Comparison of ENCODE assay signal across 1 cellular context in the genomic region with DNA sequence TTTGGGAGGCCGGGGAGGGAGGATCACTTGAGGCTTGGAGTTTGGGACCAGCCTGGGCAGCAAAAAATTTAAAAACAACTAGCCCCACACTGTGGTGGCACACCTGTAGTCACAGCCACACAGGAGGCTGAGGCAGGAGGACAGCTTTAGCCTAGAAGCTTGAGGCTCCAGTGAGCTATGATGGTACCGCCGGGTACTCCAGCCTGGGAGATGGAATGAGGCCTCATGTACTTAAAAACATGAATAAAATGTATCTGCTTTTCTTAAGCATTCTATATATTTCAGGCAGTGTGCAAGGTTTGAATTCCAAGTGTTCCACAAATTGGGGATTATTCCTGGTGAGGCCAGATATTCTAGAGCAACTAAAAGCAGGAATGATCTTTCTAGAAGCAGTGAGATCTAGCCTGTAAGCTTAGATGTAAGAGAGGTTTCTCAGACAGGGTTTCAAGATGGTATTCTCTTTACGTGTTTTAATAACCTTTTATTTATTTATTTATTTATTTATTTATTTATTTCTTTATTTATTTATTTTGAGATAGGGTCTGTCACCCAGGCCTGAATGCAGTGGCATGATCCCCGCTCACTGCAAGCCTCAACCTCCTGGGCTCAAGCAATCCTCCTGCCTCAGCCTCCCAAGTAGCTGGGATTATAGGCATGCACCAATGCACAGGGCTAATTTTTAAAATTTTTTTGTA.
TF ChIP-seq lines count a peak whose summit lies in the region.

No MANE protein-coding gene starts in this region.

TF ChIP-seq in HEK293, 187 proteins besides CTCF, POLR2A, EP300 and RAD21 (continued from another document and continues in another):
- no peak for TF ChIP-seq ZNF585B (tag by site-specific recombination; IDR thresholded peaks at IDR 0.05)
- no peak for TF ChIP-seq GLI4 (tag by site-specific recombination; IDR thresholded peaks at IDR 0.05)
- no peak for TF ChIP-seq ZNF521 (tag by site-specific recombination; IDR thresholded peaks at IDR 0.05)
- TF ChIP-seq, protein P1, sequence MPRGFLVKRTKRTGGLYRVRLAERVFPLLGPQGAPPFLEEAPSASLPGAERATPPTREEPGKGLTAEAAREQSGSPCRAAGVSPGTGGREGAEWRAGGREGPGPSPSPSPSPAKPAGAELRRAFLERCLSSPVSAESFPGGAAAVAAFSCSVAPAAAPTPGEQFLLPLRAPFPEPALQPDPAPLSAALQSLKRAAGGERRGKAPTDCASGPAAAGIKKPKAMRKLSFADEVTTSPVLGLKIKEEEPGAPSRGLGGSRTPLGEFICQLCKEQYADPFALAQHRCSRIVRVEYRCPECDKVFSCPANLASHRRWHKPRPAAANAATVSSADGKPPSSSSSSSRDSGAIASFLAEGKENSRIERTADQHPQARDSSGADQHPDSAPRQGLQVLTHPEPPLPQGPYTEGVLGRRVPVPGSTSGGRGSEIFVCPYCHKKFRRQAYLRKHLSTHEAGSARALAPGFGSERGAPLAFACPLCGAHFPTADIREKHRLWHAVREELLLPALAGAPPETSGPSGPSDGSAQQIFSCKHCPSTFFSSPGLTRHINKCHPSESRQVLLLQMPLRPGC (tag by site-specific recombination; IDR thresholded peaks at IDR 0.05), result no peak
- peak; percentile 47 for TF ChIP-seq ZNF555 (tag by site-specific recombination; conservative IDR thresholded peaks at IDR 0.05)
- TF ChIP-seq KLF1 (tag by site-specific recombination; IDR thresholded peaks at IDR 0.05), result no peak
- TF ChIP-seq FEZF1 (tag by site-specific recombination; IDR thresholded peaks at IDR 0.05), result no peak
- TF ChIP-seq ZNF658 (tag by site-specific recombination; IDR thresholded peaks at IDR 0.05), result no peak
- TF ChIP-seq ZNF623 (tag by site-specific recombination; IDR thresholded peaks at IDR 0.05), result peak; percentile 55
- 0 out of 2 replicates have a peak, but pooled peaks have one; percentile 26 for TF ChIP-seq ZNF121 (tag by site-specific recombination; IDR thresholded peaks at IDR 0.05)
- no peak for TF ChIP-seq KLF7 (tag by site-specific recombination; IDR thresholded peaks at IDR 0.05; ENCODE audit: borderline replicate concordance)
- TF ChIP-seq SP3 (tag by site-specific recombination; IDR thresholded peaks at IDR 0.05), result no peak
- no peak for TF ChIP-seq ZNF776 (tag by site-specific recombination; IDR thresholded peaks at IDR 0.05; ENCODE audit: borderline replicate concordance)
- no peak for TF ChIP-seq ZNF626 (tag by site-specific recombination; IDR thresholded peaks at IDR 0.05)
- peak; percentile 52; the same call in 1 of the 2 replicates for TF ChIP-seq ZNF140 (tag by site-specific recombination; IDR thresholded peaks at IDR 0.05)
- TF ChIP-seq ZNF202 (tag by site-specific recombination; IDR thresholded peaks at IDR 0.05; ENCODE audit: borderline replicate concordance), result peak; percentile 26; the same call in 1 of the 2 replicates
- TF ChIP-seq ZNF664 (tag by site-specific recombination; IDR thresholded peaks at IDR 0.05), result peak; percentile 45; the same call in 1 of the 2 replicates
- no peak for TF ChIP-seq ZNF510 (tag by site-specific recombination; IDR thresholded peaks at IDR 0.05; ENCODE audit: insufficient replicate concordance)
- TF ChIP-seq, protein P2, sequence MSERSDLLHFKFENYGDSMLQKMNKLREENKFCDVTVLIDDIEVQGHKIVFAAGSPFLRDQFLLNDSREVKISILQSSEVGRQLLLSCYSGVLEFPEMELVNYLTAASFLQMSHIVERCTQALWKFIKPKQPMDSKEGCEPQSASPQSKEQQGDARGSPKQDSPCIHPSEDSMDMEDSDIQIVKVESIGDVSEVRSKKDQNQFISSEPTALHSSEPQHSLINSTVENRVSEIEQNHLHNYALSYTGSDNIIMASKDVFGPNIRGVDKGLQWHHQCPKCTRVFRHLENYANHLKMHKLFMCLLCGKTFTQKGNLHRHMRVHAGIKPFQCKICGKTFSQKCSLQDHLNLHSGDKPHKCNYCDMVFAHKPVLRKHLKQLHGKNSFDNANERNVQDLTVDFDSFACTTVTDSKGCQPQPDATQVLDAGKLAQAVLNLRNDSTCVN (tag by site-specific recombination; optimal IDR thresholded peaks at IDR 0.05), result no peak
- TF ChIP-seq ZNF324 (tag by site-specific recombination; IDR thresholded peaks at IDR 0.05), result no peak
- no peak for TF ChIP-seq ZNF610 (tag by site-specific recombination; IDR thresholded peaks at IDR 0.05; ENCODE audit: borderline replicate concordance)
- TF ChIP-seq, protein P3, sequence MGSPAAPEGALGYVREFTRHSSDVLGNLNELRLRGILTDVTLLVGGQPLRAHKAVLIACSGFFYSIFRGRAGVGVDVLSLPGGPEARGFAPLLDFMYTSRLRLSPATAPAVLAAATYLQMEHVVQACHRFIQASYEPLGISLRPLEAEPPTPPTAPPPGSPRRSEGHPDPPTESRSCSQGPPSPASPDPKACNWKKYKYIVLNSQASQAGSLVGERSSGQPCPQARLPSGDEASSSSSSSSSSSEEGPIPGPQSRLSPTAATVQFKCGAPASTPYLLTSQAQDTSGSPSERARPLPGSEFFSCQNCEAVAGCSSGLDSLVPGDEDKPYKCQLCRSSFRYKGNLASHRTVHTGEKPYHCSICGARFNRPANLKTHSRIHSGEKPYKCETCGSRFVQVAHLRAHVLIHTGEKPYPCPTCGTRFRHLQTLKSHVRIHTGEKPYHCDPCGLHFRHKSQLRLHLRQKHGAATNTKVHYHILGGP (tag by site-specific recombination; IDR thresholded peaks at IDR 0.05), result no peak
- TF ChIP-seq ZNF530 (tag by site-specific recombination; IDR thresholded peaks at IDR 0.05; ENCODE audit: low read depth), result no peak
- TF ChIP-seq, protein P4, sequence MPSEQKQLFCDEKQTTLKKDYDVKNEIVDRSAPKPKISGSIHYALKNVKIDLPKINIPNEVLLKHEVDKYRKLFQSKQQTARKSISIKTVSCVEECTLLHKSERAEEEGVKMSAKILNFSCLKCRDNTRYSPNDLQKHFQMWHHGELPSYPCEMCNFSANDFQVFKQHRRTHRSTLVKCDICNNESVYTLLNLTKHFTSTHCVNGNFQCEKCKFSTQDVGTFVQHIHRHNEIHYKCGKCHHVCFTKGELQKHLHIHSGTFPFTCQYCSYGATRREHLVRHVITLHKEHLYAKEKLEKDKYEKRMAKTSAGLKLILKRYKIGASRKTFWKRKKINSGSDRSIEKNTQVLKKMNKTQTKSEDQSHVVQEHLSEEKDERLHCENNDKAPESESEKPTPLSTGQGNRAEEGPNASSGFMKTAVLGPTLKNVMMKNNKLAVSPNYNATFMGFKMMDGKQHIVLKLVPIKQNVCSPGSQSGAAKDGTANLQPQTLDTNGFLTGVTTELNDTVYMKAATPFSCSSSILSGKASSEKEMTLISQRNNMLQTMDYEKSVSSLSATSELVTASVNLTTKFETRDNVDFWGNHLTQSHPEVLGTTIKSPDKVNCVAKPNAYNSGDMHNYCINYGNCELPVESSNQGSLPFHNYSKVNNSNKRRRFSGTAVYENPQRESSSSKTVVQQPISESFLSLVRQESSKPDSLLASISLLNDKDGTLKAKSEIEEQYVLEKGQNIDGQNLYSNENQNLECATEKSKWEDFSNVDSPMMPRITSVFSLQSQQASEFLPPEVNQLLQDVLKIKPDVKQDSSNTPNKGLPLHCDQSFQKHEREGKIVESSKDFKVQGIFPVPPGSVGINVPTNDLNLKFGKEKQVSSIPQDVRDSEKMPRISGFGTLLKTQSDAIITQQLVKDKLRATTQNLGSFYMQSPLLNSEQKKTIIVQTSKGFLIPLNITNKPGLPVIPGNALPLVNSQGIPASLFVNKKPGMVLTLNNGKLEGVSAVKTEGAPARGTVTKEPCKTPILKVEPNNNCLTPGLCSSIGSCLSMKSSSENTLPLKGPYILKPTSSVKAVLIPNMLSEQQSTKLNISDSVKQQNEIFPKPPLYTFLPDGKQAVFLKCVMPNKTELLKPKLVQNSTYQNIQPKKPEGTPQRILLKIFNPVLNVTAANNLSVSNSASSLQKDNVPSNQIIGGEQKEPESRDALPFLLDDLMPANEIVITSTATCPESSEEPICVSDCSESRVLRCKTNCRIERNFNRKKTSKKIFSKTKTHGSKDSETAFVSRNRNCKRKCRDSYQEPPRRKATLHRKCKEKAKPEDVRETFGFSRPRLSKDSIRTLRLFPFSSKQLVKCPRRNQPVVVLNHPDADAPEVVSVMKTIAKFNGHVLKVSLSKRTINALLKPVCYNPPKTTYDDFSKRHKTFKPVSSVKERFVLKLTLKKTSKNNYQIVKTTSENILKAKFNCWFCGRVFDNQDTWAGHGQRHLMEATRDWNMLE (tag by site-specific recombination; conservative IDR thresholded peaks at IDR 0.05; ENCODE audit: low read depth), result peak; percentile 78
- TF ChIP-seq ZFP37 (tag by site-specific recombination; IDR thresholded peaks at IDR 0.05), result no peak
- TF ChIP-seq MZF1 (tag by site-specific recombination; IDR thresholded peaks at IDR 0.05; ENCODE audit: borderline replicate concordance), result no peak
- no peak for TF ChIP-seq HOXC10 (CRISPR knock-in tag; IDR thresholded peaks at IDR 0.05)
- 0 out of 2 replicates have a peak, but pooled peaks have one; percentile 16 for TF ChIP-seq ZNF629 (tag by site-specific recombination; IDR thresholded peaks at IDR 0.05)
- no peak for TF ChIP-seq ZNF16 (tag by site-specific recombination; IDR thresholded peaks at IDR 0.05; ENCODE audit: low read depth)
- TF ChIP-seq ZNF138 (tag by site-specific recombination; IDR thresholded peaks at IDR 0.05; ENCODE audit: borderline replicate concordance), result no peak
- TF ChIP-seq ZNF433 (tag by site-specific recombination; IDR thresholded peaks at IDR 0.05; ENCODE audit: low read depth), result 0 out of 2 replicates have a peak, but pooled peaks have one; percentile 19
- TF ChIP-seq ZNF76 (tag by site-specific recombination; IDR thresholded peaks at IDR 0.05; ENCODE audit: borderline replicate concordance, low read depth), result no peak
- no peak for TF ChIP-seq WT1 (tag by site-specific recombination; IDR thresholded peaks at IDR 0.05)
- no peak for TF ChIP-seq TCF7L2 (IDR thresholded peaks at IDR 0.05; ENCODE audit: borderline replicate concordance, low read depth, low read length)
- 0 out of 2 replicates have a peak, but pooled peaks have one; percentile 39 for TF ChIP-seq ZNF266 (tag by site-specific recombination; IDR thresholded peaks at IDR 0.05; ENCODE audit: low read depth)
- TF ChIP-seq ZNF558 (tag by site-specific recombination; IDR thresholded peaks at IDR 0.05), result peak; percentile 58; the same call in 1 of the 2 replicates
- TF ChIP-seq, protein P5, sequence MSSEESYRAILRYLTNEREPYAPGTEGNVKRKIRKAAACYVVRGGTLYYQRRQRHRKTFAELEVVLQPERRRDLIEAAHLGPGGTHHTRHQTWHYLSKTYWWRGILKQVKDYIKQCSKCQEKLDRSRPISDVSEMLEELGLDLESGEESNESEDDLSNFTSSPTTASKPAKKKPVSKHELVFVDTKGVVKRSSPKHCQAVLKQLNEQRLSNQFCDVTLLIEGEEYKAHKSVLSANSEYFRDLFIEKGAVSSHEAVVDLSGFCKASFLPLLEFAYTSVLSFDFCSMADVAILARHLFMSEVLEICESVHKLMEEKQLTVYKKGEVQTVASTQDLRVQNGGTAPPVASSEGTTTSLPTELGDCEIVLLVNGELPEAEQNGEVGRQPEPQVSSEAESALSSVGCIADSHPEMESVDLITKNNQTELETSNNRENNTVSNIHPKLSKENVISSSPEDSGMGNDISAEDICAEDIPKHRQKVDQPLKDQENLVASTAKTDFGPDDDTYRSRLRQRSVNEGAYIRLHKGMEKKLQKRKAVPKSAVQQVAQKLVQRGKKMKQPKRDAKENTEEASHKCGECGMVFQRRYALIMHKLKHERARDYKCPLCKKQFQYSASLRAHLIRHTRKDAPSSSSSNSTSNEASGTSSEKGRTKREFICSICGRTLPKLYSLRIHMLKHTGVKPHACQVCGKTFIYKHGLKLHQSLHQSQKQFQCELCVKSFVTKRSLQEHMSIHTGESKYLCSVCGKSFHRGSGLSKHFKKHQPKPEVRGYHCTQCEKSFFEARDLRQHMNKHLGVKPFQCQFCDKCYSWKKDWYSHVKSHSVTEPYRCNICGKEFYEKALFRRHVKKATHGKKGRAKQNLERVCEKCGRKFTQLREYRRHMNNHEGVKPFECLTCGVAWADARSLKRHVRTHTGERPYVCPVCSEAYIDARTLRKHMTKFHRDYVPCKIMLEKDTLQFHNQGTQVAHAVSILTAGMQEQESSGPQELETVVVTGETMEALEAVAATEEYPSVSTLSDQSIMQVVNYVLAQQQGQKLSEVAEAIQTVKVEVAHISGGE (tag by site-specific recombination; conservative IDR thresholded peaks at IDR 0.05; ENCODE audit: low read depth), result peak; percentile 59
- TF ChIP-seq, protein P6, sequence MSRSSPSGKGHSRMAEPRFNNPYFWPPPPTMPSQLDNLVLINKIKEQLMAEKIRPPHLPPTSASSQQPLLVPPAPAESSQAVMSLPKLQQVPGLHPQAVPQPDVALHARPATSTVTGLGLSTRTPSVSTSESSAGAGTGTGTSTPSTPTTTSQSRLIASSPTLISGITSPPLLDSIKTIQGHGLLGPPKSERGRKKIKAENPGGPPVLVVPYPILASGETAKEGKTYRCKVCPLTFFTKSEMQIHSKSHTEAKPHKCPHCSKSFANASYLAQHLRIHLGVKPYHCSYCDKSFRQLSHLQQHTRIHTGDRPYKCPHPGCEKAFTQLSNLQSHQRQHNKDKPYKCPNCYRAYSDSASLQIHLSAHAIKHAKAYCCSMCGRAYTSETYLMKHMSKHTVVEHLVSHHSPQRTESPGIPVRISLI (tag by site-specific recombination; IDR thresholded peaks at IDR 0.05), result no peak
- TF ChIP-seq, protein P7, sequence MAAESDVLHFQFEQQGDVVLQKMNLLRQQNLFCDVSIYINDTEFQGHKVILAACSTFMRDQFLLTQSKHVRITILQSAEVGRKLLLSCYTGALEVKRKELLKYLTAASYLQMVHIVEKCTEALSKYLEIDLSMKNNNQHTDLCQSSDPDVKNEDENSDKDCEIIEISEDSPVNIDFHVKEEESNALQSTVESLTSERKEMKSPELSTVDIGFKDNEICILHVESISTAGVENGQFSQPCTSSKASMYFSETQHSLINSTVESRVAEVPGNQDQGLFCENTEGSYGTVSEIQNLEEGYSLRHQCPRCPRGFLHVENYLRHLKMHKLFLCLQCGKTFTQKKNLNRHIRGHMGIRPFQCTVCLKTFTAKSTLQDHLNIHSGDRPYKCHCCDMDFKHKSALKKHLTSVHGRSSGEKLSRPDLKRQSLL (tag by site-specific recombination; IDR thresholded peaks at IDR 0.05), result no peak
- TF ChIP-seq ZSCAN23 (tag by site-specific recombination; IDR thresholded peaks at IDR 0.05), result no peak
- TF ChIP-seq ZNF394 (tag by site-specific recombination; IDR thresholded peaks at IDR 0.05; ENCODE audit: borderline replicate concordance), result peak; percentile 86
